ENCODE assay signal across 14 cellular contexts in the genomic region with DNA sequence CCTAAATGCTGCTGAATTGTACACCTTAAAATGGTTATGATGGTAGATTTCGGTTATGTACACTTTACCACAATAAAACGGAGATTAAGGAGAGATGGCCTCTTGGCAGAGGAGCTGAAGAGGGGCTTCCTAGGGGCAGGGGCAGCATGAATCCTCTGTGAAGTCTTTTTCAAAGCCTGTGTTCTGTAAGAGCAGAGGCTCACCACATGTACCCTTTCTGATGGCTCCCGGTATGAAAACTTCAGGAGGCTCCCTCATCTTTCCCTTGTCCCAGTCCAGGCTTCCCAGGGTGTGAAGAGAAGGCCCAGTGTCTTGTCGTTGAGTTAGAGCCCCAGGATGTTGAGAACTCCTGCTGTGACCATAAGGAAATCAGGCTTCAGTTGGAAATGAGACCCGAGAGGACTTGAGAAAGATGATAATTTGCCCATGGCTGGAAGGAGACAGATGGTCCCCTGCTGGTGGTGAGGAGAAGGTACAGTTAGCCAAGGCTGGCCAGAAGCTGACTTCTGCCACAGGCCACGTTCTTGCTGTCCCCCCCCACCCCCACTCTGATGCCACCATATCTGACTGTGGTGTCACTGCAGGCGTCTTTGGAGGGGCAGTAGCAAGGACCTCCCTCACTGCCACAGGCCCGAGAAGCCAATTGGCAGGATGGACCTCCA. TPM values are rescaled to one million over a fixed set of nuclear protein-coding genes. Genes with fewer than 3 reads are reported as not detected.
A peak's percentile ranks its signal among the peaks of the same experiment; 100 is the strongest.
DNase-seq lines count a peak whose midpoint lies in the region; ATAC-seq and TF ChIP-seq lines count a peak whose summit lies in the region.
"Had no signal": no experiment of that assay in that cellular context is flagged by ENCODE, and none has a peak within 500 bp of the region (broad histone marks: within the 10 kb centered on the region; RNA-seq: fewer than 3 reads in every experiment).

No MANE protein-coding gene starts in this region.

- H3K4me1 ChIP-seq in lower lobe of right lung = no peaks in the 10 kb centered on the region

- no peaks in the 10 kb centered on the region for H3K9me3 ChIP-seq in lower lobe of right lung

- H3K27me3 ChIP-seq in lower lobe of right lung (ENCODE audit: low read depth) = no peaks in the 10 kb centered on the region

- ATAC-seq in HG03354 (IDR thresholded peaks at IDR 0.05; ENCODE audit: poor library complexity, severe bottlenecking, unreplicated experiment) (peak; percentile 45), lower lobe of right lung (no peak), HG02798 (IDR thresholded peaks at IDR 0.05; ENCODE audit: poor library complexity, unreplicated experiment) (no peak), GM18873 (IDR thresholded peaks at IDR 0.05; ENCODE audit: low FRiP score, unreplicated experiment) (no peak)
- ATAC-seq: naive thymus-derived CD8-positive, alpha-beta T cell had no signal

- peak; percentile 44 for TF ChIP-seq CTCF in GM12864 (IDR thresholded peaks at IDR 0.05; ENCODE audit: low read depth, low read length, missing control alignments)
- TF ChIP-seq CTCF in lower lobe of right lung (IDR thresholded peaks at IDR 0.05) = peak; percentile 17
- TF ChIP-seq CTCF in RWPE1 (conservative IDR thresholded peaks at IDR 0.05; ENCODE audit: low read depth) = no peak

- POLR2A ChIA-PET in RWPE1 (lab: Yijun Ruan, JAX; ENCODE audit: low non-redundant PET) = no interaction called here

- H3K27ac ChIP-seq in lower lobe of right lung (no peak overlapping the region), RWPE1 (no peak overlapping the region)
- H3K27ac ChIP-seq: C4-2B had no signal

- intact Hi-C loops in lower lobe of right lung (cut with DNase I) = no loop called here

- CTCF ChIA-PET in RWPE1 (lab: Yijun Ruan, JAX) = no interaction called here

- DNase-seq in GM12864 (ENCODE audit: low read depth) (no peak), amniotic epithelial cell (ENCODE audit: low read depth) (peak; percentile 3), lower lobe of right lung (no peak), RWPE1 (ENCODE audit: low spot score) (no peak)
- DNase-seq in stimulated activated naive CD4-positive, alpha-beta T cell treated with Interleukin-2 at 50 U/mL for 16 hours (lab: John Stamatoyannopoulos, UW) = no peak
- DNase-seq: activated naive CD4-positive, alpha-beta T cell treated with anti-CD3 and anti-CD28 coated beads, Interleukin-2, amount 10 ng/mL, durations not matched to agents 7 days and 5 days; hippocampal formation; naive thymus-derived CD8-positive, alpha-beta T cell; NCI-H748 treated with DMSO at 0.1 percent for 48 hours; Right ventricle myocardium superior had no signal

- H3K36me3 ChIP-seq in lower lobe of right lung = no peaks in the 10 kb centered on the region

- no peak overlapping the region for H3K4me3 ChIP-seq in GM12864 (ENCODE audit: low read depth, low read length)
- no peak overlapping the region for H3K4me3 ChIP-seq in lower lobe of right lung

RNA-seq across cellular contexts. Expression of gene MTM1, which starts 31.8 kb away (rescaled TPM):
- total RNA-seq in lower lobe of right lung = 29.7 TPM
